Comparison of ENCODE assay signal across 20 cellular contexts in the genomic region with DNA sequence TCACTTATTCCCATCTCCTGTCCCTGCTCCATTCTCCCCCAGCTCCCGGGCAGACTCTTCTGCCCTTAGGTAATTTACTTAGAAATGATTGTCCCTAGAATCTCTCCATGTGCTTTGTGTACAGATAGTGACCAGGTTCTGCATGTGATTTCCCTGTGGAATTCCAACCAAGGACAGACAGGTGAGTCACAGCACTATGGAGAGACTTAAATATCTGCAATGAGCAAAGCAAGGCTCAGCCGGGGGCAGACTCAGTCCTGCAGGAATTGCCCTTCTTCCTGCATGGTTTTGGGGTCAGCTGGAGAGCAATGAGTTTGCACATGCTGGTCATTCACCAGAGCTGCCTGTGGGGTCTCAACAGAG. TPM values are rescaled to one million over a fixed set of nuclear protein-coding genes. Genes with fewer than 3 reads are reported as not detected.
DNase-seq lines count a peak whose midpoint lies in the region; ATAC-seq and TF ChIP-seq lines count a peak whose summit lies in the region.
"Had no signal": no experiment of that assay in that cellular context is flagged by ENCODE, and none has a peak within 500 bp of the region (broad histone marks: within the 10 kb centered on the region; RNA-seq: fewer than 3 reads in every experiment).

No MANE protein-coding gene starts in this region.

- CTCF ChIA-PET in mammary epithelial cell (lab: Charles Lee; ENCODE audit: low non-redundant PET) = no interaction called here

- no peaks in the 10 kb centered on the region for H4K20me1 ChIP-seq in mammary epithelial cell (ENCODE audit: insufficient read depth, low read length)

- dilution Hi-C loops in mammary epithelial cell (cut with HindIII; ENCODE audit: low sequenced_read_pairs) = no loop called here

- no peak overlapping the region for H2AFZ ChIP-seq in mammary epithelial cell (ENCODE audit: low read depth, low read length)

- H3K27ac ChIP-seq in mammary epithelial cell (ENCODE audit: insufficient read depth, low read depth, low read length) = no peak overlapping the region
- no peak overlapping the region for H3K27ac ChIP-seq in left lung
- H3K27ac ChIP-seq: pancreas, tibial artery had no signal

- H3K36me3 ChIP-seq in mammary epithelial cell (ENCODE audit: insufficient read depth, low read length) = no peaks in the 10 kb centered on the region
- H3K36me3 ChIP-seq in left lung = peaks cover 0 to 34% of the 10 kb centered on the region in 2 donors
- H3K36me3 ChIP-seq: pancreas had no signal

- no peaks in the 10 kb centered on the region for H3K79me2 ChIP-seq in mammary epithelial cell (ENCODE audit: insufficient read depth, low read length)

- peak; percentile 23 for ATAC-seq in left lung
- ATAC-seq in left lobe of liver = no peak
- ATAC-seq: activated CD4-positive, alpha-beta T cell treated with anti-CD3 and anti-CD28 coated beads for 36 hours; stimulated activated effector memory CD8-positive, alpha-beta T cell treated with anti-CD3 and anti-CD28 coated beads, Interleukin-12 subunit alpha, Interleukin-12 subunit beta, amount 100 ng/mL, for 72 hours had no signal

- H3K4me3 ChIP-seq in mammary epithelial cell (replicated peaks in 1 of 3; ENCODE audit: insufficient read depth in 1 of 3, low read depth in 2 of 3, low read length in 3 of 3) (no peak overlapping the region), left lung (no peak overlapping the region)
- H3K4me3 ChIP-seq: pancreas, tibial artery had no signal

- in situ Hi-C loops in mammary epithelial cell (cut with MboI; ENCODE audit: low sequenced_read_pairs in 2 of 2) (no loop called here), KBM-7 (cut with MboI; ENCODE audit: low pct_unique_long_range_greater_than_20kb, low sequenced_read_pairs) (no loop called here)

- H3K9me3 ChIP-seq in mammary epithelial cell (replicated peaks; ENCODE audit: insufficient read depth, low read length) (peaks cover 3% of the 10 kb centered on the region), left lung (no peaks in the 10 kb centered on the region)
- H3K9me3 ChIP-seq: pancreas, tibial artery had no signal

- no TSS peak for BruUV-seq in mammary epithelial cell (replicated peaks; lab: Mats Ljungman, UMichigan)

- intact Hi-C loops in mammary epithelial cell (cut with micrococcal nuclease) (no loop called here), left lung (cut with DNase I) (loop anchor here in 1 of 2 donors (10.0 kb wide), 1 partner anchor 191 kb away; no protein-coding TSS in a partner anchor)

- H3K4me1 ChIP-seq in mammary epithelial cell (ENCODE audit: insufficient read depth, low read length) = no peaks in the 10 kb centered on the region
- H3K4me1 ChIP-seq in left lung = peaks cover 0 to 6% of the 10 kb centered on the region in 2 donors
- H3K4me1 ChIP-seq: pancreas had no signal

- 94% methylated on average over 2 of the region's 2 CpGs for WGBS in mammary epithelial cell (ENCODE audit: low coverage, missing lambda C conversion rate)

- no peaks in the 10 kb centered on the region for H3K27me3 ChIP-seq in mammary epithelial cell (ENCODE audit: insufficient read depth, low read length)
- no peaks in the 10 kb centered on the region for H3K27me3 ChIP-seq in left lung
- H3K27me3 ChIP-seq: pancreas, tibial artery had no signal

- peak; percentile 78 for DNase-seq in ELR (ENCODE audit: low read depth)
- DNase-seq in M059J (ENCODE audit: low read depth) = peak; percentile 58
- peak; percentile 24 for DNase-seq in mammary epithelial cell
- no peak for DNase-seq in left lung
- no peak for DNase-seq in KBM-7
- DNase-seq in SHP77 treated with DMSO at 0.1 percent for 48 hours (lab: John Stamatoyannopoulos, UW) = no peak
- no peak for DNase-seq in left lobe of liver (ENCODE audit: low spot score)
- DNase-seq: activated CD4-positive, alpha-beta T cell treated with anti-CD3 and anti-CD28 coated beads for 36 hours; activated CD8-positive, alpha-beta memory T cell treated with anti-CD3 and anti-CD28 coated beads, Interleukin-2, amount 50 U/mL, for 48 hours; activated naive CD4-positive, alpha-beta T cell; C1 segment of cervical spinal cord; DMS79; hippocampal formation; Kasumi-1; left ventricle myocardium superior; NCI-H1417 treated with DMSO at 0.1 percent for 48 hours; pancreas; T1000; tibial artery had no signal

- no peak for TF ChIP-seq CTCF in mammary epithelial cell (conservative IDR thresholded peaks at IDR 0.05 in 1 of 2, IDR thresholded peaks at IDR 0.05 in 1 of 2; ENCODE audit: extremely low read depth in 1 of 2, insufficient read depth in 1 of 2, low read depth in 1 of 2, low read length in 2 of 2)
- no peak for TF ChIP-seq CTCF in left lung (IDR thresholded peaks at IDR 0.05)

- no peak overlapping the region for H3K9ac ChIP-seq in mammary epithelial cell (ENCODE audit: insufficient read depth, low read length)

- H3K4me2 ChIP-seq in mammary epithelial cell (ENCODE audit: insufficient read depth, low read depth, low read length) = no peak overlapping the region

RNA-seq across cellular contexts. Expression of a gene that starts 57.3 kb away (rescaled TPM):
- 2.7 and 6.9 TPM in 2 replicates for total RNA-seq in M059J (2014; rRNA removed; shearing (Covaris generic))
- total RNA-seq in mammary epithelial cell (10 to 100 TPM; 21.7 to 37.1 TPM), left lung (10 to 100 TPM; 46.7 to 82.1 TPM), left lobe of liver (27.4 TPM)
- 5.1 TPM for polyA plus RNA-seq in mammary epithelial cell
- polyA minus RNA-seq in mammary epithelial cell = 7.7 TPM

Comparison
In these comparisons a context has a peak if more than half of its experiments do, and no peak if none do; other contexts are left out.
1. DNase-seq: peak in ELR (single experiment), M059J (single experiment) and mammary epithelial cell (single experiment); none in left lung (0 of 2), KBM-7 (single experiment), SHP77 treated with DMSO at 0.1 percent for 48 hours (single experiment) and left lobe of liver (single experiment).